ENCODE assay signal across 22 cellular contexts in genomic region chr17:48469227-48469626, GRCh38. TPM values are rescaled to one million over a fixed set of nuclear protein-coding genes. Genes with fewer than 3 reads are reported as not detected.
A peak's percentile ranks its signal among the peaks of the same experiment; 100 is the strongest.
DNase-seq lines count a peak whose midpoint lies in the region; ATAC-seq, FAIRE-seq and TF ChIP-seq lines count a peak whose summit lies in the region.
"Had no signal": no experiment of that assay in that cellular context is flagged by ENCODE, and none has a peak within 500 bp of the region (broad histone marks: within the 10 kb centered on the region; RNA-seq: fewer than 3 reads in every experiment).

No MANE protein-coding gene starts in this region.

- H3K9me3 ChIP-seq in HepG2 (ENCODE audit: low read length), result no peaks in the 10 kb centered on the region
- H3K9me3 ChIP-seq in right lobe of liver, result no peaks in the 10 kb centered on the region
- H3K9me3 ChIP-seq in GM23248 (ENCODE audit: low read depth), result no peaks in the 10 kb centered on the region
- H3K9me3 ChIP-seq in Karpas-422 (ENCODE audit: low read length), result no peaks in the 10 kb centered on the region
- H3K9me3 ChIP-seq: A549; BLaER1 treated with 17β-estradiol and CSF1 and Interleukin-3, amounts not matched to agents 10 nM and 100 nM; Caco-2 had no signal

- peaks cover 34% of the 10 kb centered on the region for H3F3A ChIP-seq in GM23248 (ENCODE audit: insufficient read depth)

- H3K27ac ChIP-seq in HepG2 (ENCODE audit: extremely low read length, insufficient read depth, low read length) (no peak overlapping the region), right lobe of liver (no peak overlapping the region), GM23248 (no peak overlapping the region), Karpas-422 (ENCODE audit: low read length) (peak overlapping the region; percentile 73)
- H3K27ac ChIP-seq: 22Rv1, A549, C4-2B had no signal

- POLR2A ChIA-PET in HepG2 (lab: Yijun Ruan, JAX), result no interaction called here

- no peak overlapping the region for H2AFZ ChIP-seq in HepG2 (ENCODE audit: low read length)
- H2AFZ ChIP-seq in GM23248, result peak overlapping the region; percentile 18; the same call in 1 of the 2 replicates
- H2AFZ ChIP-seq in Karpas-422 (ENCODE audit: low read length), result no peak overlapping the region

- TF ChIP-seq RAD21 in HepG2 (CRISPR knock-in tag; IDR thresholded peaks at IDR 0.05), result no peak

- H3K9me2 ChIP-seq in GM23248 (ENCODE audit: insufficient read depth), result no peaks in the 10 kb centered on the region
- no peaks in the 10 kb centered on the region for H3K9me2 ChIP-seq in Karpas-422 (replicated peaks; ENCODE audit: insufficient read depth, low read length)

- H3K27me3 ChIP-seq in HepG2 (ENCODE audit: control insufficient read depth in 1 of 2, insufficient read depth in 2 of 2, low read length in 2 of 2), result peaks cover 0 to 25% of the 10 kb centered on the region in 2 experiments; a peak in 2 of 5 replicates
- H3K27me3 ChIP-seq in right lobe of liver, result no peaks in the 10 kb centered on the region
- no peaks in the 10 kb centered on the region for H3K27me3 ChIP-seq in GM23248 (replicated peaks; ENCODE audit: insufficient read depth)
- H3K27me3 ChIP-seq in Karpas-422 (ENCODE audit: low read length), result no peaks in the 10 kb centered on the region; the same call in 1 of the 2 replicates

- H4K20me1 ChIP-seq in HepG2 (ENCODE audit: insufficient read depth, low read length) (no peaks in the 10 kb centered on the region), GM23248 (ENCODE audit: insufficient read depth) (no peaks in the 10 kb centered on the region), Karpas-422 (ENCODE audit: insufficient read depth, low read depth, low read length) (no peaks in the 10 kb centered on the region)
- H4K20me1 ChIP-seq: BLaER1 treated with 17β-estradiol and CSF1 and Interleukin-3, amounts not matched to agents 10 nM and 100 nM had no signal

- H3K9ac ChIP-seq in HepG2 (ENCODE audit: insufficient read depth, low read depth, low read length), result no peak overlapping the region
- H3K9ac ChIP-seq in GM23248, result no peak overlapping the region
- H3K9ac ChIP-seq in Karpas-422 (ENCODE audit: low read length), result no peak overlapping the region
- H3K9ac ChIP-seq: BLaER1 treated with 17β-estradiol and CSF1 and Interleukin-3, amounts not matched to agents 10 nM and 100 nM had no signal

- no peaks in the 10 kb centered on the region for H3K4me1 ChIP-seq in HepG2 (ENCODE audit: insufficient read depth, low read length)
- no peaks in the 10 kb centered on the region for H3K4me1 ChIP-seq in right lobe of liver
- H3K4me1 ChIP-seq in GM23248 (ENCODE audit: insufficient read depth), result peaks cover 17% of the 10 kb centered on the region
- peaks cover 54% of the 10 kb centered on the region for H3K4me1 ChIP-seq in Karpas-422 (ENCODE audit: low read length)

- TF ChIP-seq EP300 in HepG2 (IDR thresholded peaks at IDR 0.05; ENCODE audit: low read depth in 2 of 2, low read length in 2 of 2) (no peak), HepG2 (CRISPR knock-in tag; IDR thresholded peaks at IDR 0.05; ENCODE audit: borderline replicate concordance) (no peak)

- H3K4me3 ChIP-seq in HepG2 (replicated peaks in 1 of 3; ENCODE audit: insufficient read depth in 1 of 3, low read depth in 2 of 3, low read length in 3 of 3) (no peak overlapping the region), right lobe of liver (no peak overlapping the region), GM23248 (no peak overlapping the region), Karpas-422 (ENCODE audit: low read length) (no peak overlapping the region)
- H3K4me3 ChIP-seq: A549; BLaER1 treated with 17β-estradiol and CSF1 and Interleukin-3, amounts not matched to agents 10 nM and 100 nM had no signal

- 6% methylated on average over 3 of the region's 3 CpGs for WGBS in HepG2 (ENCODE audit: low lambda C conversion rate)
- 62% methylated on average over 3 of the region's 3 CpGs for WGBS in right lobe of liver (ENCODE audit: insufficient coverage, low coverage, low lambda C conversion rate, missing lambda C conversion rate)
- 69 to 88% methylated on average over 3 of the region's 3 CpGs for WGBS in GM23248 (ENCODE audit: low coverage in 1 of 2, low lambda C conversion rate in 2 of 2, missing lambda C conversion rate in 2 of 2), 2 experiments

- H3K4me2 ChIP-seq in HepG2 (ENCODE audit: low read depth, low read length) (no peak overlapping the region), GM23248 (ENCODE audit: unreplicated experiment) (no peak overlapping the region), Karpas-422 (ENCODE audit: low read depth, low read length, poor library complexity, severe bottlenecking) (peak overlapping the region; percentile 53)
- H3K4me2 ChIP-seq: A549 had no signal

- FAIRE-seq in HepG2 (lab: Jason Lieb, UNC), result no peak
- FAIRE-seq: A549, D721Med, G401.6, GM12891, GM19239 had no signal

- H3K79me2 ChIP-seq in HepG2 (ENCODE audit: insufficient read depth, low read length) (no peaks in the 10 kb centered on the region), GM23248 (ENCODE audit: insufficient read depth) (no peaks in the 10 kb centered on the region), Karpas-422 (ENCODE audit: low read length) (no peaks in the 10 kb centered on the region)

- ATAC-seq in HepG2, result no peak
- no peak for ATAC-seq in right lobe of liver
- no peak for ATAC-seq in HG03571 (IDR thresholded peaks at IDR 0.05; ENCODE audit: unreplicated experiment)
- ATAC-seq: A549; CD8-positive, alpha-beta T cell had no signal

- in situ Hi-C loops in HepG2 (cut with HindIII; ENCODE audit: extremely low pct_ligation_motif_present, low pct_unique_long_range_greater_than_20kb), result no loop called here
- in situ Hi-C loops in GM23248 (cut with MboI), result no loop called here

- TF ChIP-seq POLR2A in HepG2 (IDR thresholded peaks at IDR 0.05; ENCODE audit: insufficient read depth in 1 of 2, low read depth in 2 of 2, low read length in 2 of 2), result no peak
- no peak for TF ChIP-seq POLR2A in right lobe of liver (IDR thresholded peaks at IDR 0.05)

- no peak for TF ChIP-seq CTCF in HepG2 (CRISPR knock-in tag; IDR thresholded peaks at IDR 0.05)
- no peak for TF ChIP-seq CTCF in right lobe of liver (IDR thresholded peaks at IDR 0.05)

- no peak for DNase-seq in HepG2 (ENCODE audit: low spot score)
- no peak for DNase-seq in right lobe of liver
- no peak for DNase-seq in GM23248
- DNase-seq in Karpas-422, result no peak
- DNase-seq in germinal center (ENCODE audit: low spot score), result no peak
- DNase-seq: AML-193; Caco-2; Calu3; CD4-positive, alpha-beta T cell; CD8-positive, alpha-beta T cell; DMS79 treated with DMSO at 0.1 percent for 48 hours; GF-D8 had no signal

- BruUV-seq in HepG2 (replicated peaks; lab: Mats Ljungman, UMichigan), result no TSS peak

- H3K36me3 ChIP-seq in HepG2 (replicated peaks in 1 of 2; ENCODE audit: control insufficient read depth in 1 of 2, insufficient read depth in 2 of 2, low read length in 2 of 2) (no peaks in the 10 kb centered on the region), right lobe of liver (no peaks in the 10 kb centered on the region), GM23248 (ENCODE audit: low read depth) (no peaks in the 10 kb centered on the region), Karpas-422 (ENCODE audit: insufficient read depth, low read length) (no peaks in the 10 kb centered on the region)
- H3K36me3 ChIP-seq: BLaER1 treated with 17β-estradiol and CSF1 and Interleukin-3, amounts not matched to agents 10 nM and 100 nM had no signal

- intact Hi-C loops in HepG2 (cut with micrococcal nuclease; ENCODE audit: unreplicated experiment) (no loop called here), right lobe of liver (cut with DNase I) (no loop called here)

- CTCF ChIA-PET in HepG2 (lab: Yijun Ruan, JAX; ENCODE audit: low intra/inter-chr PET ratio, low total read pairs), result no interaction called here

TF ChIP-seq in HepG2, 621 proteins besides CTCF, POLR2A, EP300 and RAD21:
- TF ChIP-seq ZNF841 (CRISPR knock-in tag; IDR thresholded peaks at IDR 0.05; ENCODE audit: borderline replicate concordance) (no peak), ATF7 (IDR thresholded peaks at IDR 0.05) (0 out of 2 replicates have a peak, but pooled peaks have one; percentile 52), ATF7 (CRISPR knock-in tag; IDR thresholded peaks at IDR 0.05) (no peak)
TF ChIP-seq in HepG2: peak in this region for 1.

RNA-seq across cellular contexts. Expression of gene SKAP1, which starts 39.2 kb away (rescaled TPM):
- not detected in 2 replicates for total RNA-seq in HepG2 (2016; rRNA removed; fragmentation: Illumina TruSeq; extraction: Trizol)
- total RNA-seq in HepG2 (2016; cell fraction: cytosol; rRNA removed; fragmentation: Illumina TruSeq; extraction: Trizol; ENCODE audit: low read depth), result not detected in 2 replicates
- 0.17 TPM in 1 of 2 replicates, not detected in the other for total RNA-seq in HepG2 (2016; cell fraction: insoluble cytoplasmic fraction; rRNA removed; fragmentation: Illumina TruSeq; extraction: Trizol)
- not detected in 2 replicates for total RNA-seq in HepG2 (2016; cell fraction: membrane; rRNA removed; fragmentation: Illumina TruSeq; extraction: Trizol)
- total RNA-seq in HepG2 (2016; cell fraction: nucleus; rRNA removed; fragmentation: Illumina TruSeq; extraction: Trizol), result not detected in 2 replicates
- polyA plus RNA-seq in HepG2 (2011; rRNA removed), result 0.21 TPM in 1 of 2 replicates, not detected in the other
- not detected in 2 replicates for polyA plus RNA-seq in HepG2 (2011; cell fraction: cytosol; rRNA removed)
- polyA plus RNA-seq in HepG2 (2011; cell fraction: nucleus; rRNA removed), result not detected in 2 replicates
- polyA plus RNA-seq in HepG2 (2012), result 0.60 TPM in 1 of 2 replicates, not detected in the other
- polyA plus RNA-seq in HepG2 (2016; cell fraction: cytosol; fragmentation: Illumina TruSeq; extraction: Trizol; ENCODE audit: low read depth), result 0.18 and 0.36 TPM in 2 replicates
- not detected in 2 replicates for polyA plus RNA-seq in HepG2 (2016; cell fraction: insoluble cytoplasmic fraction; fragmentation: Illumina TruSeq; extraction: Trizol; ENCODE audit: low read depth)
- 0.28 TPM in 1 of 2 replicates, not detected in the other for polyA plus RNA-seq in HepG2 (2016; cell fraction: membrane; fragmentation: Illumina TruSeq; extraction: Trizol; ENCODE audit: low read depth)
- not detected in 2 replicates for polyA plus RNA-seq in HepG2 (2016; cell fraction: nucleus; fragmentation: Illumina TruSeq; extraction: Trizol; ENCODE audit: insufficient read depth, low read depth)
- polyA minus RNA-seq in HepG2 (2011; rRNA and poly(A)+ RNA removed; ENCODE audit: low replicate concordance), result not detected in 2 replicates
- polyA minus RNA-seq in HepG2 (2011; cell fraction: cytosol; rRNA and poly(A)+ RNA removed), result not detected in 2 replicates
- polyA minus RNA-seq in HepG2 (2011; cell fraction: nucleus; rRNA and poly(A)+ RNA removed), result not detected in 2 replicates
- total RNA-seq in right lobe of liver, result 10 to 100 TPM in 4 of 6 experiments, 1 to 10 TPM in 2; 4.5 to 51.0 (median 17.5) TPM
- total RNA-seq in GM23248 (2014; rRNA removed; shearing (Covaris generic)), result not detected in 2 replicates
- polyA plus RNA-seq in GM23248 (2016; fragmentation: Nextera tagmentation; extraction: Ambion mirVana), result not detected in 2 replicates
- 1.2 and 1.8 TPM in 2 replicates for total RNA-seq in Karpas-422 (2014; rRNA removed; shearing (Covaris generic); ENCODE audit: low replicate concordance)
- polyA plus RNA-seq: BJ had no signal
